ENCODE assay signal across 17 cellular contexts in genomic region chr9:72213906-72214305, GRCh38.
DNase-seq lines count a peak whose midpoint lies in the region; ATAC-seq, FAIRE-seq and TF ChIP-seq lines count a peak whose summit lies in the region.
"Had no signal": no experiment of that assay in that cellular context is flagged by ENCODE, and none has a peak within 500 bp of the region (broad histone marks: within the 10 kb centered on the region; RNA-seq: fewer than 3 reads in every experiment).

No MANE protein-coding gene starts in this region.

- FAIRE-seq in small intestine (lab: Jason Lieb, UNC): no peak
- FAIRE-seq: D721Med, H1 had no signal

- no peaks in the 10 kb centered on the region for H3K4me1 ChIP-seq in small intestine (ENCODE audit: control insufficient read depth in 2 of 2, insufficient read depth in 1 of 2, low read depth in 1 of 2, low read length in 1 of 2)
- H3K4me1 ChIP-seq in transverse colon: peaks cover 0 to 10% (median 2%) of the 10 kb centered on the region in 4 donors
- H3K4me1 ChIP-seq: BLaER1 had no signal

- H3K27me3 ChIP-seq in small intestine (ENCODE audit: control insufficient read depth in 2 of 2, insufficient read depth in 2 of 2, low read length in 2 of 2): no peaks in the 10 kb centered on the region
- no peaks in the 10 kb centered on the region for H3K27me3 ChIP-seq in transverse colon
- H3K27me3 ChIP-seq: BLaER1 had no signal

- peak; percentile 76 for ATAC-seq in left lobe of liver
- ATAC-seq: CD8-positive, alpha-beta T cell had no signal

- intact Hi-C loops in transverse colon (cut with DNase I; ENCODE audit: low total_unique reads): no loop called here

- TF ChIP-seq EP300 in transverse colon (IDR thresholded peaks at IDR 0.05; ENCODE audit: low read depth): no peak

- H3K27ac ChIP-seq in 22Rv1 (peak overlapping the region; percentile 56), small intestine (ENCODE audit: low read depth in 1 of 2, low read length in 1 of 2) (no peak overlapping the region), transverse colon (no peak overlapping the region)
- H3K27ac ChIP-seq: BLaER1 had no signal

- 54 to 79% (median 67%) methylated on average over 4 of the region's 4 CpGs for WGBS in small intestine, 3 donors
- WGBS in transverse colon (ENCODE audit: low coverage in 1 of 2), 2 donors: 78 to 84% methylated on average over 4 of the region's 4 CpGs

- TF ChIP-seq CTCF in 22Rv1 (IDR thresholded peaks at IDR 0.05) (no peak), transverse colon (IDR thresholded peaks at IDR 0.05) (no peak)

- no peak for TF ChIP-seq POLR2A in transverse colon (IDR thresholded peaks at IDR 0.05)

- in situ Hi-C loops in transverse colon (cut with MboI; ENCODE audit: low pct_ligation_motif_present in 1 of 4, low pct_unique_long_range_greater_than_20kb in 1 of 4, low sequenced_read_pairs in 3 of 4): no loop called here

- H3K9me3 ChIP-seq in small intestine (ENCODE audit: control insufficient read depth, low read depth) (no peaks in the 10 kb centered on the region), transverse colon (no peaks in the 10 kb centered on the region)
- H3K9me3 ChIP-seq: BLaER1 had no signal

- DNase-seq in DMS53 treated with DMSO at 0.1 percent for 48 hours (lab: John Stamatoyannopoulos, UW; ENCODE audit: unreplicated experiment): peak; percentile 92
- no peak for DNase-seq in left lobe of liver (ENCODE audit: low spot score)
- DNase-seq in small intestine: peak; percentile 50
- no peak for DNase-seq in activated CD4-positive, CD25-positive, alpha-beta regulatory T cell (lab: John Stamatoyannopoulos, UW)
- DNase-seq in transverse colon: no peak
- no peak for DNase-seq in NCI-H2081 treated with DMSO at 0.1 percent for 48 hours (lab: John Stamatoyannopoulos, UW)
- DNase-seq: 8988T; CD8-positive, alpha-beta T cell; COR-L47; DMS79 treated with DMSO at 0.1 percent for 48 hours; GF-D8; H9; KG1 had no signal

- H3K36me3 ChIP-seq in small intestine (ENCODE audit: control insufficient read depth in 2 of 2, insufficient read depth in 2 of 2, low read length in 2 of 2) (peaks cover 0 to 33% of the 10 kb centered on the region in 2 donors), transverse colon (no peaks in the 10 kb centered on the region)
- H3K36me3 ChIP-seq: BLaER1 had no signal

- no peak overlapping the region for H3K4me3 ChIP-seq in small intestine (ENCODE audit: low read depth in 1 of 2, low read length in 2 of 2)
- no peak overlapping the region for H3K4me3 ChIP-seq in transverse colon
- H3K4me3 ChIP-seq: BLaER1 had no signal

Comparison
In these comparisons a context has a peak if more than half of its experiments do, and no peak if none do; other contexts are left out.
1. DNase-seq: peak in DMS53 treated with DMSO at 0.1 percent for 48 hours (single experiment) and small intestine (single experiment); none in left lobe of liver (single experiment), activated CD4-positive, CD25-positive, alpha-beta regulatory T cell (0 of 4), transverse colon (single experiment) and NCI-H2081 treated with DMSO at 0.1 percent for 48 hours (single experiment).